In genomic region chr1:56866656-56867055, GRCh38 we compare ENCODE assay signal across 23 cellular contexts. TPM values are rescaled to one million over a fixed set of nuclear protein-coding genes. Genes with fewer than 3 reads are reported as not detected.
A peak's percentile ranks its signal among the peaks of the same experiment; 100 is the strongest.
DNase-seq lines count a peak whose midpoint lies in the region; ATAC-seq and TF ChIP-seq lines count a peak whose summit lies in the region.
"Had no signal": no experiment of that assay in that cellular context is flagged by ENCODE, and none has a peak within 500 bp of the region (broad histone marks: within the 10 kb centered on the region; RNA-seq: fewer than 3 reads in every experiment).

No MANE protein-coding gene starts in this region.

- H3K4me3 ChIP-seq in cardiac fibroblast (replicated peaks in 1 of 2; ENCODE audit: low read depth in 2 of 2, low read length in 2 of 2) (no peak overlapping the region), mesenchymal stem cell (ENCODE audit: insufficient read depth in 1 of 2, low read depth in 1 of 2, low read length in 2 of 2) (no peak overlapping the region), tibial artery (no peak overlapping the region), OCI-LY7 (ENCODE audit: low read depth, low read length, poor library complexity, severe bottlenecking) (no peak overlapping the region)
- H3K4me3 ChIP-seq: left ventricle myocardium inferior, right lobe of liver, vagina had no signal

- no peaks in the 10 kb centered on the region for H3K79me2 ChIP-seq in OCI-LY7 (ENCODE audit: insufficient read depth, low read depth, low read length)

- H2BK15ac ChIP-seq in mesenchymal stem cell (ENCODE audit: low read depth, poor library complexity, severe bottlenecking): no peak overlapping the region

- intact Hi-C loops in Right ventricle myocardium superior (cut with DNase I) (no loop called here), tibial artery (cut with DNase I; ENCODE audit: low total_unique reads) (no loop called here), OCI-LY7 (cut with micrococcal nuclease; ENCODE audit: unreplicated experiment) (no loop called here)

- H3K9ac ChIP-seq in mesenchymal stem cell (ENCODE audit: low read length): peak overlapping the region; percentile 69

- H3K27me3 ChIP-seq in mesenchymal stem cell (ENCODE audit: control insufficient read depth in 1 of 2, insufficient read depth in 1 of 2, low read length in 2 of 2): no peaks in the 10 kb centered on the region
- no peaks in the 10 kb centered on the region for H3K27me3 ChIP-seq in tibial artery
- H3K27me3 ChIP-seq: right lobe of liver, vagina had no signal

- H2AFZ ChIP-seq in mesenchymal stem cell (ENCODE audit: low read depth, low read length) (no peak overlapping the region), OCI-LY7 (ENCODE audit: low read length) (no peak overlapping the region)

- POLR2A ChIA-PET in OCI-LY7 (lab: Charles Lee): no interaction called here

- CTCF ChIA-PET in OCI-LY7 (lab: Charles Lee; ENCODE audit: unreplicated experiment): no interaction called here

- H2BK12ac ChIP-seq in mesenchymal stem cell (ENCODE audit: low read length in 2 of 2): no peak overlapping the region

- no peak overlapping the region for H4K8ac ChIP-seq in mesenchymal stem cell (ENCODE audit: low read length)

- DNase-seq in AG09319 (ENCODE audit: extremely low read depth, low read depth): peak; percentile 29
- peak; percentile 73 for DNase-seq in HT1080 (ENCODE audit: low read depth)
- peak; percentile 20 to 64 for DNase-seq in cardiac fibroblast (ENCODE audit: low read depth in 2 of 2)
- no peak for DNase-seq in mesenchymal stem cell
- DNase-seq in Right ventricle myocardium superior: no peak
- no peak for DNase-seq in tibial artery
- DNase-seq in cerebellum (ENCODE audit: low spot score): no peak
- no peak for DNase-seq in OCI-LY7 (ENCODE audit: low spot score)
- DNase-seq: ACHN; activated B cell treated with CpG ODN at 0.5 μM for 24 hours; activated CD8-positive, alpha-beta memory T cell treated with anti-CD3 and anti-CD28 coated beads for 24 hours; central memory CD4-positive, alpha-beta T cell; effector CD8-positive, alpha-beta T cell; GDM1; GOT3; left ventricle myocardium inferior; NCI-H1417; occipital lobe; right lobe of liver; T-helper 2 cell had no signal

- no peak overlapping the region for H3K18ac ChIP-seq in mesenchymal stem cell (ENCODE audit: low read depth in 1 of 2, low read length in 2 of 2)

- no peaks in the 10 kb centered on the region for H4K20me1 ChIP-seq in OCI-LY7 (ENCODE audit: insufficient read depth, low read length)

- no peak overlapping the region for H2BK120ac ChIP-seq in mesenchymal stem cell (ENCODE audit: low read depth, low read length)

- no peaks in the 10 kb centered on the region for H3K9me2 ChIP-seq in OCI-LY7 (ENCODE audit: insufficient read depth, low read length)

- no peak overlapping the region for H4K91ac ChIP-seq in mesenchymal stem cell (ENCODE audit: low read length)

- H3K4me1 ChIP-seq in mesenchymal stem cell (ENCODE audit: control insufficient read depth, insufficient read depth, low read depth, low read length) (no peaks in the 10 kb centered on the region), tibial artery (no peaks in the 10 kb centered on the region), OCI-LY7 (ENCODE audit: insufficient read depth, low read length, poor library complexity, severe bottlenecking) (no peaks in the 10 kb centered on the region)
- H3K4me1 ChIP-seq: left ventricle myocardium inferior, vagina had no signal

- H3K36me3 ChIP-seq in mesenchymal stem cell (ENCODE audit: control insufficient read depth in 1 of 2, insufficient read depth in 2 of 2, low read depth in 1 of 2, low read length in 2 of 2): no peaks in the 10 kb centered on the region
- H3K36me3 ChIP-seq in tibial artery: no peaks in the 10 kb centered on the region
- H3K36me3 ChIP-seq in OCI-LY7 (ENCODE audit: insufficient read depth, low read length): no peaks in the 10 kb centered on the region
- H3K36me3 ChIP-seq: left ventricle myocardium inferior, vagina had no signal

- 53% methylated on average over 2 of the region's 2 CpGs for WGBS in mesenchymal stem cell

- no peak overlapping the region for H3K4ac ChIP-seq in mesenchymal stem cell (ENCODE audit: low read depth in 1 of 2, low read length in 2 of 2)

- BruUV-seq in OCI-LY7 (replicated peaks; lab: Mats Ljungman, UMichigan): no TSS peak

- TF ChIP-seq CTCF in AG09319 (IDR thresholded peaks at IDR 0.05; ENCODE audit: low read depth, low read length) (no peak), cardiac fibroblast (IDR thresholded peaks at IDR 0.05; ENCODE audit: low read depth, low read length) (no peak), tibial artery (IDR thresholded peaks at IDR 0.05) (no peak), OCI-LY7 (conservative IDR thresholded peaks at IDR 0.05; ENCODE audit: low read length) (no peak)

- H3K9me3 ChIP-seq in mesenchymal stem cell (ENCODE audit: control insufficient read depth, low read length) (no peaks in the 10 kb centered on the region), tibial artery (peaks cover 0 to 4% (median 0%) of the 10 kb centered on the region in 3 donors), OCI-LY7 (ENCODE audit: low read length) (no peaks in the 10 kb centered on the region)
- H3K9me3 ChIP-seq: left ventricle myocardium inferior, right lobe of liver, vagina had no signal

- ATAC-seq in Right ventricle myocardium superior (ENCODE audit: poor library complexity): no peak
- ATAC-seq: right lobe of liver, Right ventricle myocardium inferior had no signal

- no peak overlapping the region for H3K14ac ChIP-seq in mesenchymal stem cell (ENCODE audit: low read length in 2 of 2)

- H3K27ac ChIP-seq in mesenchymal stem cell (ENCODE audit: low read length, poor library complexity, severe bottlenecking) (no peak overlapping the region), tibial artery (no peak overlapping the region), OCI-LY7 (ENCODE audit: low read depth, low read length, poor library complexity, severe bottlenecking) (no peak overlapping the region)
- H3K27ac ChIP-seq: left ventricle myocardium inferior, right lobe of liver, vagina had no signal

- H3K4me2 ChIP-seq in mesenchymal stem cell (ENCODE audit: low read length, poor library complexity, severe bottlenecking) (no peak overlapping the region), OCI-LY7 (ENCODE audit: low read length) (no peak overlapping the region)

- no peaks in the 10 kb centered on the region for H3K79me1 ChIP-seq in mesenchymal stem cell (replicated peaks; ENCODE audit: low read length, poor library complexity, severe bottlenecking)

- no peak overlapping the region for H3K23ac ChIP-seq in mesenchymal stem cell (ENCODE audit: low read length in 2 of 2)

- no peak overlapping the region for H2AK5ac ChIP-seq in mesenchymal stem cell (ENCODE audit: low read length, severe bottlenecking)

- H2BK5ac ChIP-seq in mesenchymal stem cell (ENCODE audit: low read depth, low read length, poor library complexity, severe bottlenecking): no peak overlapping the region

RNA-seq across cellular contexts. Expression of gene C8A, which starts 12.1 kb away (rescaled TPM):
- total RNA-seq in HT1080 (2014; rRNA removed; shearing (Covaris generic)): not detected in 2 replicates
- polyA plus RNA-seq in HT1080 (2015; cell fraction: cytosol; rRNA removed): not detected in 2 replicates
- not detected in 2 replicates for polyA plus RNA-seq in HT1080 (2015; cell fraction: nucleus; rRNA removed)
- not detected for polyA plus RNA-seq in mesenchymal stem cell (2013, experiment 1 of 2)
- not detected for polyA plus RNA-seq in mesenchymal stem cell (2013, experiment 2 of 2)
- total RNA-seq in Right ventricle myocardium superior: not detected
- total RNA-seq in cerebellum: not detected
- total RNA-seq in OCI-LY7 (2014; rRNA removed; shearing (Covaris generic)): not detected in 2 replicates
- total RNA-seq in OCI-LY7 (2022): not detected in 2 replicates
- total RNA-seq: activated B cell treated with CpG ODN at 0.5 μM for 24 hours, frontal cortex, left ventricle myocardium inferior, occipital lobe, Right ventricle myocardium inferior, vagina had no signal

RNA-seq across cellular contexts. Expression of gene FYB2, which starts 47.5 kb away (rescaled TPM):
- not detected in 2 replicates for total RNA-seq in HT1080 (2014; rRNA removed; shearing (Covaris generic))
- polyA plus RNA-seq in HT1080 (2015; cell fraction: cytosol; rRNA removed): not detected in 2 replicates
- not detected in 2 replicates for polyA plus RNA-seq in HT1080 (2015; cell fraction: nucleus; rRNA removed)
- 0.03 TPM for polyA plus RNA-seq in mesenchymal stem cell (2013, experiment 1 of 2)
- polyA plus RNA-seq in mesenchymal stem cell (2013, experiment 2 of 2): 0.04 TPM
- 14.3 TPM for total RNA-seq in Right ventricle myocardium superior
- 1.1 TPM for total RNA-seq in cerebellum
- total RNA-seq in OCI-LY7 (2014; rRNA removed; shearing (Covaris generic)): not detected in 2 replicates
- not detected in 2 replicates for total RNA-seq in OCI-LY7 (2022)
- total RNA-seq: activated B cell treated with CpG ODN at 0.5 μM for 24 hours, vagina had no signal

Comparison
In these comparisons a context has a peak if more than half of its experiments do, and no peak if none do; other contexts are left out.
1. DNase-seq: peak in AG09319 (single experiment), HT1080 (single experiment) and cardiac fibroblast (2 of 2); none in mesenchymal stem cell (single experiment), Right ventricle myocardium superior (single experiment), tibial artery (0 of 2), cerebellum (single experiment) and OCI-LY7 (single experiment).